ENCODE assay signal across 22 cellular contexts in genomic region chr7:5582532-5582935, GRCh38. TPM values are rescaled to one million over a fixed set of nuclear protein-coding genes. Genes with fewer than 3 reads are reported as not detected.
DNase-seq lines count a peak whose midpoint lies in the region; ATAC-seq lines count a peak whose summit lies in the region.
"Had no signal": no experiment of that assay in that cellular context is flagged by ENCODE, and none has a peak within 500 bp of the region (broad histone marks: within the 10 kb centered on the region; RNA-seq: fewer than 3 reads in every experiment).

No MANE protein-coding gene starts in this region.

- H3K4me3 ChIP-seq in H7 (ENCODE audit: insufficient read depth, low read depth, low read length), result no peak overlapping the region
- H3K4me3 ChIP-seq: A549, lung, psoas muscle had no signal

- H3K36me3 ChIP-seq in H7 (replicated peaks; ENCODE audit: control insufficient read depth, insufficient read depth, low read length), result no peaks in the 10 kb centered on the region
- H3K36me3 ChIP-seq: neutrophil had no signal

- no peaks in the 10 kb centered on the region for H3K9me3 Mint-ChIP-seq in activated T-cell treated with anti-CD3 and anti-CD28 coated beads, Interleukin-2, amount 50 U/mL, for 4 hours
- no peaks in the 10 kb centered on the region for H3K9me3 Mint-ChIP-seq in activated T-helper 17 cell treated with anti-CD3 and anti-CD28 coated beads, Interleukin-2, amount 50 U/mL, for 72 hours
- H3K9me3 Mint-ChIP-seq: CD8-positive, alpha-beta memory T cell; T-cell had no signal

- no peak for DNase-seq in activated T-cell treated with anti-CD3 and anti-CD28 coated beads, Interleukin-2, amount 50 U/mL, for 4 hours
- no peak for DNase-seq in activated T-cell treated with anti-CD3 and anti-CD28 coated beads, Interleukin-2, amount 50 U/mL, for 48 hours
- DNase-seq in H7 (peak; percentile 11), HuH-7.5 (ENCODE audit: low spot score) (no peak), LoVo (ENCODE audit: low spot score) (no peak), NCI-H1048 (lab: John Stamatoyannopoulos, UW) (no peak)
- DNase-seq in stimulated activated naive CD8-positive, alpha-beta T cell treated with anti-CD3 and anti-CD28 coated beads, Interleukin-15, Interleukin-2, amounts not matched to agents 100 U/mL and 50 U/mL, for 24 hours, result no peak
- DNase-seq: activated CD4-positive, alpha-beta T cell treated with anti-CD3 and anti-CD28 coated beads for 4 hours; activated CD8-positive, alpha-beta memory T cell treated with anti-CD3 and anti-CD28 coated beads, Interleukin-2, amount 10 ng/mL, durations not matched to agents 7 days and 5 days; CD8-positive, alpha-beta memory T cell; DMS153; Karpas-422; kidney glomerular epithelial cell; NCI-H1694; NCI-H524 treated with DMSO at 0.1 percent for 48 hours; psoas muscle; substantia nigra; T-cell had no signal

- no peaks in the 10 kb centered on the region for H3K27me3 ChIP-seq in H7 (ENCODE audit: control insufficient read depth, insufficient read depth, low read length)

- H3K4me3 Mint-ChIP-seq in activated T-cell treated with anti-CD3 and anti-CD28 coated beads, Interleukin-2, amount 50 U/mL, for 4 hours, result no peak overlapping the region
- no peak overlapping the region for H3K4me3 Mint-ChIP-seq in activated T-helper 17 cell treated with anti-CD3 and anti-CD28 coated beads, Interleukin-2, amount 50 U/mL, for 72 hours
- H3K4me3 Mint-ChIP-seq: activated CD8-positive, alpha-beta memory T cell treated with anti-CD3 and anti-CD28 coated beads, Interleukin-2, amount 10 ng/mL, durations not matched to agents 7 days and 5 days; CD8-positive, alpha-beta memory T cell; T-cell had no signal

- peaks cover 11% of the 10 kb centered on the region for H3K27me3 Mint-ChIP-seq in activated T-cell treated with anti-CD3 and anti-CD28 coated beads, Interleukin-2, amount 50 U/mL, for 4 hours (ENCODE audit: low read depth)
- peaks cover 4% of the 10 kb centered on the region for H3K27me3 Mint-ChIP-seq in activated T-helper 17 cell treated with anti-CD3 and anti-CD28 coated beads, Interleukin-2, amount 50 U/mL, for 72 hours

- H3K4me1 Mint-ChIP-seq in activated T-cell treated with anti-CD3 and anti-CD28 coated beads, Interleukin-2, amount 50 U/mL, for 4 hours (ENCODE audit: low read depth), result peaks cover 9% of the 10 kb centered on the region
- H3K4me1 Mint-ChIP-seq in activated T-helper 17 cell treated with anti-CD3 and anti-CD28 coated beads, Interleukin-2, amount 50 U/mL, for 72 hours, result peaks cover 11% of the 10 kb centered on the region

- ATAC-seq in activated T-cell treated with anti-CD3 and anti-CD28 coated beads, Interleukin-2, amount 50 U/mL, for 4 hours, result peak; percentile 43 to 46
- ATAC-seq in activated T-helper 17 cell treated with anti-CD3 and anti-CD28 coated beads, Interleukin-2, amount 50 U/mL, for 72 hours (replicated peaks), result peak; percentile 64
- ATAC-seq in stimulated activated naive CD8-positive, alpha-beta T cell treated with anti-CD3 and anti-CD28 coated beads, Interleukin-15, Interleukin-2, amounts not matched to agents 100 U/mL and 50 U/mL, for 24 hours, result peak; percentile 47
- ATAC-seq: A549; activated CD8-positive, alpha-beta memory T cell treated with anti-CD3 and anti-CD28 coated beads, Interleukin-2, amount 10 ng/mL, durations not matched to agents 7 days and 5 days; psoas muscle; T-cell had no signal

- no peaks in the 10 kb centered on the region for H3K36me3 Mint-ChIP-seq in activated T-cell treated with anti-CD3 and anti-CD28 coated beads, Interleukin-2, amount 50 U/mL, for 4 hours (ENCODE audit: insufficient read depth)
- no peaks in the 10 kb centered on the region for H3K36me3 Mint-ChIP-seq in activated T-helper 17 cell treated with anti-CD3 and anti-CD28 coated beads, Interleukin-2, amount 50 U/mL, for 72 hours (ENCODE audit: low read depth)
- H3K36me3 Mint-ChIP-seq: activated CD8-positive, alpha-beta memory T cell treated with anti-CD3 and anti-CD28 coated beads, Interleukin-2, amount 10 ng/mL, durations not matched to agents 7 days and 5 days; T-cell had no signal

- no peak overlapping the region for H3K27ac Mint-ChIP-seq in activated T-helper 17 cell treated with anti-CD3 and anti-CD28 coated beads, Interleukin-2, amount 50 U/mL, for 72 hours
- H3K27ac Mint-ChIP-seq: activated CD8-positive, alpha-beta memory T cell treated with anti-CD3 and anti-CD28 coated beads, Interleukin-2, amount 10 ng/mL, durations not matched to agents 7 days and 5 days; CD8-positive, alpha-beta memory T cell; T-cell had no signal

RNA-seq across cellular contexts. Expression of gene FSCN1, which starts 10.1 kb away (rescaled TPM):
- 10 to 100 TPM; 17.5 to 27.2 (median 18.3) TPM for total RNA-seq in activated T-cell treated with anti-CD3 and anti-CD28 coated beads, Interleukin-2, amount 50 U/mL, for 4 hours
- total RNA-seq in H7 (2014; rRNA removed; shearing (Covaris generic)), result 725 and 892 TPM in 2 replicates
- total RNA-seq in activated T-helper 17 cell treated with anti-CD3 and anti-CD28 coated beads, Interleukin-2, amount 50 U/mL, for 72 hours, result 10 to 100 TPM in 1 of 2 donors, 1 to 10 TPM in 1; 9.4 to 30.2 TPM

RNA-seq across cellular contexts. Expression of gene ACTB, which starts 52.1 kb away (rescaled TPM):
- total RNA-seq in activated T-cell treated with anti-CD3 and anti-CD28 coated beads, Interleukin-2, amount 50 U/mL, for 4 hours, result 1,000 to 10,000 TPM; 6,778 to 7,684 (median 6,905) TPM
- total RNA-seq in H7 (2014; rRNA removed; shearing (Covaris generic)), result 5,240 and 5,611 TPM in 2 replicates
- total RNA-seq in activated T-helper 17 cell treated with anti-CD3 and anti-CD28 coated beads, Interleukin-2, amount 50 U/mL, for 72 hours, result over 10,000 TPM in 1 of 2 donors, 1,000 to 10,000 TPM in 1; 7,579 to 12,358 TPM

Comparison
In these comparisons a context has a peak if more than half of its experiments do, and no peak if none do; other contexts are left out.
1. RNA of gene FSCN1, which starts 10.1 kb away (total RNA-seq): 725 to 892 TPM in H7; 9.4 to 30.2 TPM in activated T-helper 17 cell treated with anti-CD3 and anti-CD28 coated beads, Interleukin-2, amount 50 U/mL, for 72 hours and 17.5 to 27.2 TPM in activated T-cell treated with anti-CD3 and anti-CD28 coated beads, Interleukin-2, amount 50 U/mL, for 4 hours; every median in the first group is over 10 times any median in the second.
2. Peak in every context shown above with its lines, with median percentiles within 50 percentile points of each other: ATAC-seq.